ENCODE assay signal across 1 cellular context in the genomic region with DNA sequence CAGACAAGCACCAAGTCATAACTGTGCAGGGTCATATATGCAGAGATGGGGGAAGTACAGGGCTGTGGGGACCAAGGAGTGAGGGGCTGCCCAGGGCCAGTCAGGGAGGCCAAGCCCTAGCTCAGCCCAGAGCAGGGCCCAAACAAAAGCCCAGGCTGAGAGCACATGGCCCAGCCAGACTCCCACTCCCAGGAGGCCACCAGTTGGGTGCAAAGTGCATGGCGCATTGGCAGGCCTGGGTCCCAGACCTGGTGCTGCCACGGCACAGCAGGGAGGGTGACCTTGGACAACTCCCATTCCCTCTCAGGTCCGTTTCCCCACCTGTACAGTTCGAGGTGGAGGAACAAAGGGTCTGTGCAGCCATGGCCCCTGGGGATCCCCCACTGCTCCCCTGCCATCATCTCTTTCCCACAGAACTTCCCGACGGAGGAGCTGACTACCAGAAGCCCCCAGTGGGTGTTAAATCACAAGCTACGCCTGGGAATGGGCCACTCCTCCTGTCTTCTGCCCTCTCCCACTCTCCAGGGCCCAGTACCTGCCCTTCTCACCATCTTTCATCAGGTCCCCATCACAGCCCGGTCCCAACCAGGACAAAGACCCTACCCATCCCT.
TF ChIP-seq lines count a peak whose summit lies in the region.

No MANE protein-coding gene starts in this region.

TF ChIP-seq in HepG2, 621 proteins besides CTCF, POLR2A, EP300 and RAD21 (continued from another document and continues in another):
- TF ChIP-seq STAT6 (CRISPR knock-in tag; IDR thresholded peaks at IDR 0.05; ENCODE audit: borderline replicate concordance) (no peak), ZNF557 (CRISPR knock-in tag; IDR thresholded peaks at IDR 0.05) (no peak), JDP2 (CRISPR knock-in tag; IDR thresholded peaks at IDR 0.05; ENCODE audit: borderline replicate concordance) (no peak; the same call in 1 of the 2 replicates), ZNF556 (CRISPR knock-in tag; IDR thresholded peaks at IDR 0.05; ENCODE audit: borderline replicate concordance) (no peak), GMEB2 (CRISPR knock-in tag; IDR thresholded peaks at IDR 0.05; ENCODE audit: low read depth) (no peak), GABPB1 (CRISPR knock-in tag; IDR thresholded peaks at IDR 0.05) (peak; percentile 62), TARDBP (CRISPR knock-in tag; IDR thresholded peaks at IDR 0.05) (peak; percentile 77), SETDB1 (CRISPR knock-in tag; IDR thresholded peaks at IDR 0.05; ENCODE audit: borderline replicate concordance) (no peak), TRIM24 (CRISPR knock-in tag; IDR thresholded peaks at IDR 0.05) (no peak), CBX5 (CRISPR knock-in tag; IDR thresholded peaks at IDR 0.05; ENCODE audit: borderline replicate concordance) (peak; percentile 88), ZBTB8A (CRISPR knock-in tag; IDR thresholded peaks at IDR 0.05; ENCODE audit: borderline replicate concordance, low read depth) (no peak), POLR2AphosphoS2 (IDR thresholded peaks at IDR 0.05; ENCODE audit: low read depth, low read length) (no peak), PHF5A (CRISPR knock-in tag; IDR thresholded peaks at IDR 0.05; ENCODE audit: low read depth, unreplicated experiment) (peak; percentile 39), ZNF230 (CRISPR knock-in tag; IDR thresholded peaks at IDR 0.05) (no peak; the same call in 1 of the 2 replicates), ZNF20 (CRISPR knock-in tag; IDR thresholded peaks at IDR 0.05) (no peak), FOXO4 (CRISPR knock-in tag; conservative IDR thresholded peaks at IDR 0.05) (no peak), ZNF326 (CRISPR knock-in tag; IDR thresholded peaks at IDR 0.05; ENCODE audit: borderline replicate concordance) (peak; percentile 17; the same call in 1 of the 2 replicates), BHLHE40 (IDR thresholded peaks at IDR 0.05; ENCODE audit: low read length) (no peak), KLF15 (CRISPR knock-in tag; IDR thresholded peaks at IDR 0.05; ENCODE audit: borderline replicate concordance) (no peak), ZNF564 (CRISPR knock-in tag; IDR thresholded peaks at IDR 0.05) (0 out of 2 replicates have a peak, but pooled peaks have one; percentile 68), MED1 (CRISPR knock-in tag; IDR thresholded peaks at IDR 0.05) (peak; percentile 86), SUZ12 (IDR thresholded peaks at IDR 0.05; ENCODE audit: low read depth, low read length) (no peak), KLF6 (CRISPR knock-in tag; IDR thresholded peaks at IDR 0.05) (peak; percentile 94), DNMT1 (CRISPR knock-in tag; IDR thresholded peaks at IDR 0.05) (no peak), SMARCC2 (IDR thresholded peaks at IDR 0.05) (no peak), ZNF7 (CRISPR knock-in tag; IDR thresholded peaks at IDR 0.05) (0 out of 2 replicates have a peak, but pooled peaks have one; percentile 3), ZNF451 (CRISPR knock-in tag; IDR thresholded peaks at IDR 0.05) (peak; percentile 92; the same call in 1 of the 2 replicates), PAF1 (CRISPR knock-in tag; IDR thresholded peaks at IDR 0.05) (peak; percentile 81), ZC3H4 (CRISPR knock-in tag; IDR thresholded peaks at IDR 0.05; ENCODE audit: borderline replicate concordance) (peak; percentile 93), ZNF775 (CRISPR knock-in tag; IDR thresholded peaks at IDR 0.05; ENCODE audit: borderline replicate concordance) (no peak; the same call in 1 of the 2 replicates), ZNF251 (CRISPR knock-in tag; IDR thresholded peaks at IDR 0.05) (no peak), PHB2 (IDR thresholded peaks at IDR 0.05; ENCODE audit: partially characterized antibody) (no peak), ZMAT3 (CRISPR knock-in tag; conservative IDR thresholded peaks at IDR 0.05) (no peak), THAP7 (CRISPR knock-in tag; IDR thresholded peaks at IDR 0.05) (no peak), ARHGAP35 (CRISPR knock-in tag; IDR thresholded peaks at IDR 0.05; ENCODE audit: borderline replicate concordance) (peak; percentile 60; the same call in 1 of the 2 replicates), TCF12 (IDR thresholded peaks at IDR 0.05) (no peak), TCF12 (CRISPR knock-in tag; IDR thresholded peaks at IDR 0.05) (no peak; the same call in 1 of the 2 replicates), ZSCAN21 (CRISPR knock-in tag; IDR thresholded peaks at IDR 0.05; ENCODE audit: borderline replicate concordance) (no peak; the same call in 1 of the 2 replicates), U2AF1 (optimal IDR thresholded peaks at IDR 0.05; ENCODE audit: low read depth, low read length) (no peak), HNRNPH1 (optimal IDR thresholded peaks at IDR 0.05; ENCODE audit: low read depth, low read length) (no peak), CREB1 (IDR thresholded peaks at IDR 0.05) (no peak), CREB1 (CRISPR knock-in tag; IDR thresholded peaks at IDR 0.05) (no peak), ZNF580 (CRISPR knock-in tag; IDR thresholded peaks at IDR 0.05; ENCODE audit: borderline replicate concordance, low read depth) (peak; percentile 88; the same call in 1 of the 2 replicates), NBN (conservative IDR thresholded peaks at IDR 0.05) (no peak), ATF7-NPFF (CRISPR knock-in tag; IDR thresholded peaks at IDR 0.05; ENCODE audit: low read depth) (0 out of 2 replicates have a peak, but pooled peaks have one; percentile 15), PAWR (CRISPR knock-in tag; IDR thresholded peaks at IDR 0.05; ENCODE audit: borderline replicate concordance) (no peak)
- TF ChIP-seq, protein P1, sequence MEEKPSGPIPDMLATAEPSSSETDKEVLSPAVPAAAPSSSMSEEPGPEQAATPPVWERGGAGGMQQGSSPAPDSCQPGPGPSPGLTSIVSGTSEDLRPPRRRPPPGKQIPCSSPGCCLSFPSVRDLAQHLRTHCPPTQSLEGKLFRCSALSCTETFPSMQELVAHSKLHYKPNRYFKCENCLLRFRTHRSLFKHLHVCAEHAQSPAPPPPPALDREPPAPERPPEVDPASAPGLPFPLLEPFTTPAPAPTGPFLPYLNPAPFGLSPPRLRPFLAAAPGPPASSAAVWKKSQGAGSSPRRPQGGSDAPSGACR (CRISPR knock-in tag; IDR thresholded peaks at IDR 0.05): peak; percentile 81
- TF ChIP-seq, protein P2, sequence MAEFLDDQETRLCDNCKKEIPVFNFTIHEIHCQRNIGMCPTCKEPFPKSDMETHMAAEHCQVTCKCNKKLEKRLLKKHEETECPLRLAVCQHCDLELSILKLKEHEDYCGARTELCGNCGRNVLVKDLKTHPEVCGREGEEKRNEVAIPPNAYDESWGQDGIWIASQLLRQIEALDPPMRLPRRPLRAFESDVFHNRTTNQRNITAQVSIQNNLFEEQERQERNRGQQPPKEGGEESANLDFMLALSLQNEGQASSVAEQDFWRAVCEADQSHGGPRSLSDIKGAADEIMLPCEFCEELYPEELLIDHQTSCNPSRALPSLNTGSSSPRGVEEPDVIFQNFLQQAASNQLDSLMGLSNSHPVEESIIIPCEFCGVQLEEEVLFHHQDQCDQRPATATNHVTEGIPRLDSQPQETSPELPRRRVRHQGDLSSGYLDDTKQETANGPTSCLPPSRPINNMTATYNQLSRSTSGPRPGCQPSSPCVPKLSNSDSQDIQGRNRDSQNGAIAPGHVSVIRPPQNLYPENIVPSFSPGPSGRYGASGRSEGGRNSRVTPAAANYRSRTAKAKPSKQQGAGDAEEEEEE (CRISPR knock-in tag; IDR thresholded peaks at IDR 0.05; ENCODE audit: borderline replicate concordance): no peak
- TF ChIP-seq, protein P3, sequence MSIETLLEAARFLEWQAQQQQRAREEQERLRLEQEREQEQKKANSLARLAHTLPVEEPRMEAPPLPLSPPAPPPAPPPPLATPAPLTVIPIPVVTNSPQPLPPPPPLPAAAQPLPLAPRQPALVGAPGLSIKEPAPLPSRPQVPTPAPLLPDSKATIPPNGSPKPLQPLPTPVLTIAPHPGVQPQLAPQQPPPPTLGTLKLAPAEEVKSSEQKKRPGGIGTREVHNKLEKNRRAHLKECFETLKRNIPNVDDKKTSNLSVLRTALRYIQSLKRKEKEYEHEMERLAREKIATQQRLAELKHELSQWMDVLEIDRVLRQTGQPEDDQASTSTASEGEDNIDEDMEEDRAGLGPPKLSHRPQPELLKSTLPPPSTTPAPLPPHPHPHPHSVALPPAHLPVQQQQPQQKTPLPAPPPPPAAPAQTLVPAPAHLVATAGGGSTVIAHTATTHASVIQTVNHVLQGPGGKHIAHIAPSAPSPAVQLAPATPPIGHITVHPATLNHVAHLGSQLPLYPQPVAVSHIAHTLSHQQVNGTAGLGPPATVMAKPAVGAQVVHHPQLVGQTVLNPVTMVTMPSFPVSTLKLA (IDR thresholded peaks at IDR 0.05): peak; percentile 79
